ENCODE assay signal across 8 cellular contexts in genomic region chr2:174632847-174633620, GRCh38. TPM values are rescaled to one million over a fixed set of nuclear protein-coding genes. Genes with fewer than 3 reads are reported as not detected.
DNase-seq lines count a peak whose midpoint lies in the region; ATAC-seq, FAIRE-seq and TF ChIP-seq lines count a peak whose summit lies in the region.

No MANE protein-coding gene starts in this region.

- no peaks in the 10 kb centered on the region for H3K9me2 ChIP-seq in OCI-LY1 (ENCODE audit: low read depth, low read length)

- H3K36me3 ChIP-seq in OCI-LY1 (ENCODE audit: insufficient read depth, low read length) (peaks cover 39% of the 10 kb centered on the region), subcutaneous abdominal adipose tissue (ENCODE audit: control insufficient read depth in 5 of 5, insufficient read depth in 5 of 5, low read length in 5 of 5) (peaks cover 0 to 4% (median 1%) of the 10 kb centered on the region in 5 donors)

- DNase-seq in AG10803 (ENCODE audit: low read depth) (peak; percentile 51), GM19239 (ENCODE audit: insufficient read length, low spot score) (no peak), fibroblast of pulmonary artery (ENCODE audit: low read depth) (peak; percentile 24), HT-29 (ENCODE audit: low spot score) (no peak)

- peak overlapping the region; percentile 98 for H3K4me2 ChIP-seq in OCI-LY1 (ENCODE audit: low read length)

- no peaks in the 10 kb centered on the region for H3K9me3 ChIP-seq in OCI-LY1 (ENCODE audit: low read length)
- H3K9me3 ChIP-seq in subcutaneous abdominal adipose tissue (ENCODE audit: control insufficient read depth in 5 of 5, low read length in 5 of 5), result no peaks in the 10 kb centered on the region

- H3K27me3 ChIP-seq in OCI-LY1 (ENCODE audit: insufficient read depth, low read length), result no peaks in the 10 kb centered on the region
- no peaks in the 10 kb centered on the region for H3K27me3 ChIP-seq in subcutaneous abdominal adipose tissue (ENCODE audit: control insufficient read depth in 5 of 5, insufficient read depth in 4 of 5, low read length in 5 of 5)

- H3K27ac ChIP-seq in OCI-LY1 (ENCODE audit: low read depth, low read length, poor library complexity, severe bottlenecking), result peak overlapping the region; percentile 85
- H3K27ac ChIP-seq in subcutaneous abdominal adipose tissue (ENCODE audit: low read depth, low read length), result peak overlapping the region; percentile 65

- H3K9ac ChIP-seq in OCI-LY1 (ENCODE audit: low read length), result peak overlapping the region; percentile 83
- H3K9ac ChIP-seq in subcutaneous abdominal adipose tissue (ENCODE audit: low read length in 5 of 5), result peak overlapping the region in 4 of 5 donors; percentile 51 to 64 (median 62)

- H2AFZ ChIP-seq in OCI-LY1 (ENCODE audit: low read length), result no peak overlapping the region

- no peak for ATAC-seq in GM18520 (IDR thresholded peaks at IDR 0.05; ENCODE audit: unreplicated experiment)
- no peak for ATAC-seq in HG03097 (IDR thresholded peaks at IDR 0.05; ENCODE audit: low FRiP score, unreplicated experiment)

- no peaks in the 10 kb centered on the region for H3F3A ChIP-seq in OCI-LY1 (ENCODE audit: insufficient read depth, low read length)

- H3K79me2 ChIP-seq in OCI-LY1 (ENCODE audit: insufficient read depth, low read length), result peaks cover 26% of the 10 kb centered on the region

- TF ChIP-seq CTCF in AG10803 (conservative IDR thresholded peaks at IDR 0.05; ENCODE audit: low read length), result peak; percentile 6; the same call in 1 of the 2 replicates
- TF ChIP-seq CTCF in OCI-LY1 (IDR thresholded peaks at IDR 0.05; ENCODE audit: low read length), result no peak
- no peak for TF ChIP-seq CTCF in fibroblast of pulmonary artery (IDR thresholded peaks at IDR 0.05; ENCODE audit: low read length, missing control alignments)

- H4K20me1 ChIP-seq in OCI-LY1 (ENCODE audit: insufficient read depth, low read length), result no peaks in the 10 kb centered on the region

- FAIRE-seq in GM19239 (lab: Jason Lieb, UNC), result peak; percentile 83

- peaks cover 42% of the 10 kb centered on the region for H3K4me1 ChIP-seq in OCI-LY1 (ENCODE audit: insufficient read depth, low read length, severe bottlenecking)
- peaks cover 5 to 54% (median 36%) of the 10 kb centered on the region in 5 donors for H3K4me1 ChIP-seq in subcutaneous abdominal adipose tissue (ENCODE audit: control insufficient read depth in 5 of 5, insufficient read depth in 5 of 5, low read length in 5 of 5)

- H3K4me3 ChIP-seq in AG10803 (ENCODE audit: low read length), result peak overlapping the region; percentile 1
- peak overlapping the region; percentile 71 for H3K4me3 ChIP-seq in OCI-LY1 (ENCODE audit: low read depth, low read length, poor library complexity, severe bottlenecking)
- no peak overlapping the region for H3K4me3 ChIP-seq in fibroblast of pulmonary artery (replicated peaks; ENCODE audit: low read depth, low read length)
- H3K4me3 ChIP-seq in subcutaneous abdominal adipose tissue (ENCODE audit: low read depth in 1 of 5, low read length in 5 of 5), result peak overlapping the region; percentile 48 to 62 (median 55)

RNA-seq across cellular contexts. Expression of gene WIPF1, which starts 35.4 kb away (rescaled TPM):
- total RNA-seq in HT-29 (2014; rRNA removed; shearing (Covaris generic)), result not detected in 2 replicates

Comparison
In these comparisons a context has a peak if more than half of its experiments do, and no peak if none do; other contexts are left out.
1. DNase-seq: peak in AG10803 (single experiment) and fibroblast of pulmonary artery (single experiment); none in GM19239 (single experiment) and HT-29 (single experiment).